In the genomic region with DNA sequence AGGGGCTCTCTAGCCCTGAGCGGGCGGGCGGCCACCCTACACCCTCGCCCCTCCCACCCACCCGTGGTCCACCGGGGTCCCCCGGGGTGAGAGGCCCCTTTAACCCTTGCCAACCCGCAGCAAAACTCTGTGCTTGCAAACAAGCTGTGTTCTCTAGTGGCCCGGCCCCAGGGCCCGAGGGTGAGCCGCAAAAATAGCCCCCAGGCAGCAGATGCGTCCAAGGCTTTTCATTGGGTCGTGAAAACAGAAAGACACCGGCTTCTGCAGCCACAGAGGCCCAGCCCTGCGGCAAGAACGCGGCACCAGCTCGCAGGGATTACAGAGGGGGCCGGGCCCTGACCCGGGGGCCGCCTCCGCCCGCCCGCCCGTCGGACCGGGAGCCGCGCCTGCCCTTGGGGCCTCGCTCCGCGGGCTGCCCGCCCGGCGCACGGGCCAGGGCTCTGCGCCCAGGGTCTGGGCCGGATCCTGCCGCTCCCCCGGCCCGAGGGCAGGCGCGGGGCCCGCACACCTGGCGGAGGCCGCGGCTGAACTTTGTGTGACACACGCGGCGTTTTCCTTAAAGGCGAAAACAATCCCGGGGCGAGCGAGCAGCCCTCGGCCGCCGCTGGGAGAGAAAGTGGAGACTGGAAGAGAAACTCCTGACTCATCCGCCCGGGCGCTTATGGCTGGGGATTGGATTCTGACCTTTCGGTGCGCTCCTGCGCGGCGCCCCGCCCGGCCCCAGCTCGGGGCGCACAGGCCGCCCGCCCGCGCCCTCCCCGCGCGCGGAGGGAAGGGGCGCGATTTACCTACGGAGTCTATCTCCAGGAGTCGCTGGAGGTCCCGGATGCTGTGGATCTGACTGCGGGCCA, we compare ENCODE assay signal across 9 cellular contexts. TPM values are rescaled to one million over a fixed set of nuclear protein-coding genes. Genes with fewer than 3 reads are reported as not detected.
DNase-seq lines count a peak whose midpoint lies in the region; ATAC-seq, FAIRE-seq and TF ChIP-seq lines count a peak whose summit lies in the region.
"Had no signal": no experiment of that assay in that cellular context is flagged by ENCODE, and none has a peak within 500 bp of the region (broad histone marks: within the 10 kb centered on the region; RNA-seq: fewer than 3 reads in every experiment).

No MANE protein-coding gene starts in this region.

- H3K18ac ChIP-seq in H1 (ENCODE audit: extremely low read depth, low read length) = no peak overlapping the region; the same call in none of the 2 replicates

- H3K14ac ChIP-seq in H1 (ENCODE audit: insufficient read length) = no peak overlapping the region

- no peak overlapping the region for H2BK15ac ChIP-seq in H1 (ENCODE audit: low read length)

- no peak for TF ChIP-seq POLR2A in H1 (IDR thresholded peaks at IDR 0.05; ENCODE audit: control extremely low read depth in 1 of 2, low read depth in 2 of 2, low read length in 2 of 2)

- H3K4ac ChIP-seq in H1 (replicated peaks; ENCODE audit: insufficient read length, low read depth, low read length) = no peak overlapping the region

- H3K9me3 ChIP-seq in BLaER1 treated with 17β-estradiol and CSF1 and Interleukin-3, amounts not matched to agents 10 nM and 100 nM (replicated peaks in 1 of 11) = no peaks in the 10 kb centered on the region
- no peaks in the 10 kb centered on the region for H3K9me3 ChIP-seq in H1 (ENCODE audit: insufficient read depth in 2 of 2, low read depth in 1 of 2, low read length in 1 of 2)

- peak overlapping the region in 5 of 11 experiments; percentile 14 to 47 (median 36); a peak in 7 of 22 replicates for H3K27ac ChIP-seq in BLaER1 treated with 17β-estradiol and CSF1 and Interleukin-3, amounts not matched to agents 10 nM and 100 nM
- no peak overlapping the region; the same call in 1 of the 2 replicates for H3K27ac ChIP-seq in H1 (ENCODE audit: low read depth, low read length)

- no peaks in the 10 kb centered on the region; a peak in 1 of 22 replicates for H3K36me3 ChIP-seq in BLaER1 treated with 17β-estradiol and CSF1 and Interleukin-3, amounts not matched to agents 10 nM and 100 nM
- peaks cover 0 to under 1% (median 0%) of the 10 kb centered on the region in 4 experiments; a peak in 2 of 8 replicates for H3K36me3 ChIP-seq in H1 (ENCODE audit: control insufficient read depth in 2 of 4, insufficient read depth in 4 of 4, low read length in 3 of 4)

- H3K4me3 ChIP-seq in BLaER1 treated with 17β-estradiol and CSF1 and Interleukin-3, amounts not matched to agents 10 nM and 100 nM = peak overlapping the region; percentile 49 to 78 (median 68)
- H3K4me3 ChIP-seq in H1 (ENCODE audit: extremely low read depth in 1 of 4, insufficient read depth in 2 of 4, low read depth in 3 of 4, low read length in 4 of 4) = peak overlapping the region; percentile 48 to 98 (median 50)

- POLR2A ChIA-PET in H1 (lab: Charles Lee; ENCODE audit: partially characterized antibody) = interaction anchor here (1.1 to 1.7 kb wide), 3 partner anchors 40 to 196 kb away, joined by 3 to 4 read pairs (median 3); no protein-coding TSS in a partner anchor

- no peak for FAIRE-seq in H1 (lab: Jason Lieb, UNC)

- 0 out of 2 replicates have a peak overlapping the region, but pooled peaks have one; percentile 78 for H2BK5ac ChIP-seq in H1 (ENCODE audit: low read depth, low read length)

- H2BK120ac ChIP-seq in H1 (replicated peaks; ENCODE audit: low read depth, low read length) = no peak overlapping the region

- H4K8ac ChIP-seq in H1 (ENCODE audit: extremely low read depth, insufficient read depth, low read length) = peak overlapping the region; percentile 85

- H4K5ac ChIP-seq in H1 (ENCODE audit: insufficient read length, low read depth, low read length) = no peak overlapping the region

- H3K79me1 ChIP-seq in H1 (ENCODE audit: low read depth, low read length) = no peaks in the 10 kb centered on the region; the same call in 1 of the 2 replicates

- H4K91ac ChIP-seq in H1 (replicated peaks; ENCODE audit: insufficient read length, low read length) = peak overlapping the region; percentile 54

- H2AK5ac ChIP-seq in H1 (ENCODE audit: low read depth, low read length) = no peak overlapping the region

- ATAC-seq in HG03354 (IDR thresholded peaks at IDR 0.05; ENCODE audit: poor library complexity, severe bottlenecking, unreplicated experiment) (no peak), HG03175 (IDR thresholded peaks at IDR 0.05; ENCODE audit: unreplicated experiment) (no peak)
- ATAC-seq: naive thymus-derived CD4-positive, alpha-beta T cell had no signal

- H3K79me2 ChIP-seq in H1 (ENCODE audit: control insufficient read depth in 1 of 2, insufficient read depth in 2 of 2, low read length in 2 of 2) = peaks cover 0 to 55% of the 10 kb centered on the region in 2 experiments; a peak in 3 of 4 replicates

- DNase-seq in NCI-H226 = peak; percentile 73
- peak in 1 of 2 experiments; percentile 62 for DNase-seq in H1 (ENCODE audit: low read depth in 1 of 2, low spot score in 2 of 2)
- peak; percentile 53 for DNase-seq in mucosa of gallbladder (ENCODE audit: low spot score)
- DNase-seq in NCI-H510A treated with DMSO at 0.1 percent for 48 hours (lab: John Stamatoyannopoulos, UW) = no peak
- no peak for DNase-seq in NCI-H2029 treated with DMSO at 0.1 percent for 48 hours (lab: John Stamatoyannopoulos, UW)

- no peak for TF ChIP-seq RAD21 in H1 (IDR thresholded peaks at IDR 0.05 in 1 of 2, conservative IDR thresholded peaks at IDR 0.05 in 1 of 2; ENCODE audit: low read depth in 2 of 2, low read length in 2 of 2)

- no peak overlapping the region for H2AFZ ChIP-seq in H1 (ENCODE audit: low read length)

- peak overlapping the region; percentile 91 to 99 (median 96) for H3K4me2 ChIP-seq in BLaER1 treated with 17β-estradiol and CSF1 and Interleukin-3, amounts not matched to agents 10 nM and 100 nM
- H3K4me2 ChIP-seq in H1 (ENCODE audit: insufficient read depth in 1 of 2, low read depth in 2 of 2, low read length in 2 of 2) = peak overlapping the region; percentile 66 to 89

- peak overlapping the region; percentile 40 to 76 (median 64); a peak in 20 of 22 replicates for H3K9ac ChIP-seq in BLaER1 treated with 17β-estradiol and CSF1 and Interleukin-3, amounts not matched to agents 10 nM and 100 nM
- peak overlapping the region in 3 of 4 experiments; percentile 25 to 55 (median 46); a peak in 5 of 7 replicates for H3K9ac ChIP-seq in H1 (replicated peaks in 1 of 4; ENCODE audit: extremely low read depth in 1 of 4, low read depth in 3 of 4, low read length in 3 of 4)

- H4K20me1 ChIP-seq in BLaER1 treated with 17β-estradiol and CSF1 and Interleukin-3, amounts not matched to agents 10 nM and 100 nM = peaks cover 43 to 85% (median 66%) of the 10 kb centered on the region in 11 experiments; a peak in 20 of 22 replicates
- H4K20me1 ChIP-seq in H1 (replicated peaks in 1 of 2; ENCODE audit: control insufficient read depth in 1 of 2, insufficient read depth in 2 of 2, low read length in 2 of 2) = peaks cover 2 to 11% of the 10 kb centered on the region in 2 experiments

- no peak for TF ChIP-seq EP300 in H1 (IDR thresholded peaks at IDR 0.05; ENCODE audit: borderline replicate concordance in 1 of 2, low read depth in 2 of 2, low read length in 2 of 2)

- CTCF ChIA-PET in H1 (lab: Charles Lee; ENCODE audit: partially characterized antibody) = interaction anchor here (1.4 kb wide), 1 partner anchor 195 kb away, joined by 4 read pairs; no protein-coding TSS in a partner anchor

- 1% methylated on average over 47 of the region's 83 CpGs; no CpG with 5 or more reads in 1 of the 2 experiments for WGBS in H1 (ENCODE audit: extremely low coverage in 1 of 2, insufficient coverage in 1 of 2, insufficient read length in 1 of 2, insufficient replicate concordance in 2 of 2, low coverage in 1 of 2, low lambda C conversion rate in 2 of 2, missing lambda C conversion rate in 1 of 2), 2 experiments

- no peak for TF ChIP-seq CTCF in H1 (IDR thresholded peaks at IDR 0.05; ENCODE audit: control extremely low read depth in 1 of 3, insufficient read depth in 1 of 3, low read depth in 1 of 3, low read length in 3 of 3)

- no peak overlapping the region for H2BK20ac ChIP-seq in H1 (ENCODE audit: low read length)

- peaks cover 42 to 73% (median 65%) of the 10 kb centered on the region in 10 experiments for H3K4me1 ChIP-seq in BLaER1 treated with 17β-estradiol and CSF1 and Interleukin-3, amounts not matched to agents 10 nM and 100 nM
- peaks cover 6 to 46% (median 23%) of the 10 kb centered on the region in 4 experiments for H3K4me1 ChIP-seq in H1 (replicated peaks in 1 of 4; ENCODE audit: control insufficient read depth in 3 of 4, insufficient read depth in 4 of 4, low read length in 3 of 4)

- H3K27me3 ChIP-seq in BLaER1 treated with 17β-estradiol and CSF1 and Interleukin-3, amounts not matched to agents 10 nM and 100 nM = peaks cover 74 to 100% (median 97%) of the 10 kb centered on the region in 11 experiments
- peaks cover 8 to 17% (median 12%) of the 10 kb centered on the region in 4 experiments; a peak in 6 of 7 replicates for H3K27me3 ChIP-seq in H1 (replicated peaks in 1 of 4; ENCODE audit: control insufficient read depth in 3 of 4, extremely low read depth in 1 of 4, insufficient read depth in 3 of 4, low read length in 3 of 4)

- H2BK12ac ChIP-seq in H1 (ENCODE audit: low read depth, low read length) = no peak overlapping the region

- H3K56ac ChIP-seq in H1 (replicated peaks; ENCODE audit: insufficient read length, low read depth, low read length) = peak overlapping the region; percentile 30

- no peak overlapping the region for H3K23ac ChIP-seq in H1 (ENCODE audit: insufficient read length)

- peaks cover 21% of the 10 kb centered on the region for H3K23me2 ChIP-seq in H1 (ENCODE audit: low read depth, low read length)

TF ChIP-seq in H1, 55 proteins besides CTCF, POLR2A, EP300 and RAD21:
- TF ChIP-seq SIN3A (conservative IDR thresholded peaks at IDR 0.05 in 1 of 2, IDR thresholded peaks at IDR 0.05 in 1 of 2; ENCODE audit: low read depth in 1 of 2, low read length in 2 of 2) = peak in 1 of 2 experiments; percentile 42; a peak in 1 of 4 replicates
- peak; percentile 32; the same call in 1 of the 2 replicates for TF ChIP-seq SUZ12 (IDR thresholded peaks at IDR 0.05; ENCODE audit: low read length)
- TF ChIP-seq ASH2L (IDR thresholded peaks at IDR 0.05; ENCODE audit: low read length) = no peak
- no peak for TF ChIP-seq JUN (IDR thresholded peaks at IDR 0.05; ENCODE audit: low read depth, low read length)

RNA-seq across cellular contexts. Expression of gene PDGFA, which starts 2.8 kb away (rescaled TPM):
- 38.0 and 43.0 TPM in 2 replicates for total RNA-seq in H1 (2021; fragmentation: NEBNext Ultra II Directional; extraction: Animal tissue kit (Norgen Biotek cat#: 25700))
- polyA plus RNA-seq in H1 (2011; rRNA removed) = 21.1 and 22.3 TPM in 2 replicates
- 18.1 TPM for polyA plus RNA-seq in H1 (2011; cell fraction: cytosol; rRNA removed)
- polyA plus RNA-seq in H1 (2011; cell fraction: nucleus; rRNA removed) = 42.6 TPM
- polyA plus RNA-seq in H1 (2012, experiment 1 of 2) = 42.0 to 59.5 TPM (median 51.8 TPM) in 4 replicates
- 33.3 TPM for polyA plus RNA-seq in H1 (2012, experiment 2 of 2)
- 34.8 TPM for polyA plus RNA-seq in H1 (2013, experiment 1 of 2)
- polyA plus RNA-seq in H1 (2013, experiment 2 of 2) = 38.8 TPM
- polyA minus RNA-seq in H1 (2011; rRNA and poly(A)+ RNA removed) = 46.5 and 53.1 TPM in 2 replicates
- polyA minus RNA-seq in H1 (2011; cell fraction: cytosol; rRNA and poly(A)+ RNA removed) = 78.2 TPM
- 31.0 TPM for polyA minus RNA-seq in H1 (2011; cell fraction: nucleus; rRNA and poly(A)+ RNA removed)
- total RNA-seq in mucosa of gallbladder = 51.2 TPM
- polyA plus RNA-seq: naive thymus-derived CD4-positive, alpha-beta T cell had no signal

Comparison
In these comparisons a context has a peak if more than half of its experiments do, and no peak if none do; other contexts are left out.
1. DNase-seq: peak in NCI-H226 (single experiment) and mucosa of gallbladder (single experiment); none in NCI-H510A treated with DMSO at 0.1 percent for 48 hours (single experiment) and NCI-H2029 treated with DMSO at 0.1 percent for 48 hours (single experiment).